In genomic region chr6:117906454-117906904, GRCh38 we compare ENCODE assay signal across 8 cellular contexts. TPM values are rescaled to one million over a fixed set of nuclear protein-coding genes. Genes with fewer than 3 reads are reported as not detected.
DNase-seq lines count a peak whose midpoint lies in the region; ATAC-seq, FAIRE-seq and TF ChIP-seq lines count a peak whose summit lies in the region.

No MANE protein-coding gene starts in this region.

- no peaks in the 10 kb centered on the region for H3K79me2 ChIP-seq in H1 (ENCODE audit: control insufficient read depth in 1 of 2, insufficient read depth in 2 of 2, low read length in 2 of 2)

- ATAC-seq in CD4-positive, alpha-beta T cell (ENCODE audit: poor library complexity): no peak
- ATAC-seq in GM19438 (IDR thresholded peaks at IDR 0.05; ENCODE audit: low read depth, unreplicated experiment) (peak; percentile 6), HG03442 (IDR thresholded peaks at IDR 0.05; ENCODE audit: unreplicated experiment) (peak; percentile 59)

- peak overlapping the region; percentile 94 for H2AFZ ChIP-seq in H1 (ENCODE audit: low read length)

- no peaks in the 10 kb centered on the region for H3K9me3 ChIP-seq in CD4-positive, alpha-beta T cell (ENCODE audit: control insufficient read depth, low read length)
- H3K9me3 ChIP-seq in H1 (ENCODE audit: insufficient read depth in 2 of 2, low read depth in 1 of 2, low read length in 1 of 2): no peaks in the 10 kb centered on the region

- H3K4me3 Mint-ChIP-seq in CD4-positive, alpha-beta T cell: peak overlapping the region; percentile 71

- no peak overlapping the region for H2BK120ac ChIP-seq in H1 (replicated peaks; ENCODE audit: low read depth, low read length)

- no peak overlapping the region for H3K14ac ChIP-seq in H1 (ENCODE audit: insufficient read length)

- peaks cover 0 to 4% (median 0%) of the 10 kb centered on the region in 4 experiments; a peak in 2 of 7 replicates for H3K4me1 ChIP-seq in H1 (replicated peaks in 1 of 4; ENCODE audit: control insufficient read depth in 3 of 4, insufficient read depth in 4 of 4, low read length in 3 of 4)

- no peaks in the 10 kb centered on the region for H3K9me3 Mint-ChIP-seq in CD4-positive, alpha-beta T cell

- DNase-seq in CD4-positive, alpha-beta T cell: no peak
- DNase-seq in H1 (ENCODE audit: low read depth in 1 of 2, low spot score in 2 of 2) (no peak), skeletal muscle cell (ENCODE audit: low read depth) (no peak), RCC 7860 (ENCODE audit: low spot score) (no peak), LoVo (ENCODE audit: low spot score) (no peak), NCI-H2081 treated with DMSO at 0.1 percent for 48 hours (lab: John Stamatoyannopoulos, UW) (no peak)

- FAIRE-seq in H1 (lab: Jason Lieb, UNC): no peak
- FAIRE-seq in RCC 7860 (lab: Jason Lieb, UNC): no peak

- no peaks in the 10 kb centered on the region for H3K36me3 ChIP-seq in H1 (ENCODE audit: control insufficient read depth in 2 of 4, insufficient read depth in 4 of 4, low read length in 3 of 4)

- H4K91ac ChIP-seq in H1 (replicated peaks; ENCODE audit: insufficient read length, low read length): no peak overlapping the region

- no peak overlapping the region for H2BK20ac ChIP-seq in H1 (ENCODE audit: low read length)

- peaks cover 17% of the 10 kb centered on the region for H3K23me2 ChIP-seq in H1 (ENCODE audit: low read depth, low read length)

- H2BK5ac ChIP-seq in H1 (ENCODE audit: low read depth, low read length): no peak overlapping the region

- H4K5ac ChIP-seq in H1 (ENCODE audit: insufficient read length, low read depth, low read length): no peak overlapping the region

- no peak overlapping the region for H4K8ac ChIP-seq in H1 (ENCODE audit: extremely low read depth, insufficient read depth, low read length)

- no peak for TF ChIP-seq EP300 in H1 (IDR thresholded peaks at IDR 0.05; ENCODE audit: borderline replicate concordance in 1 of 2, low read depth in 2 of 2, low read length in 2 of 2)

- H3K4me1 Mint-ChIP-seq in CD4-positive, alpha-beta T cell (ENCODE audit: low read depth): peaks cover 4% of the 10 kb centered on the region

- peak overlapping the region; percentile 50; the same call in 1 of the 2 replicates for H2BK12ac ChIP-seq in H1 (ENCODE audit: low read depth, low read length)

- H3K9ac ChIP-seq in H1 (replicated peaks in 1 of 4; ENCODE audit: extremely low read depth in 1 of 4, low read depth in 3 of 4, low read length in 3 of 4): peak overlapping the region in 1 of 4 experiments; percentile 13; a peak in 1 of 7 replicates

- peak overlapping the region; percentile 78 to 82 for H3K4me2 ChIP-seq in H1 (ENCODE audit: insufficient read depth in 1 of 2, low read depth in 2 of 2, low read length in 2 of 2)

- H3K27me3 ChIP-seq in CD4-positive, alpha-beta T cell (ENCODE audit: control insufficient read depth, insufficient read depth, low read length): peaks cover 64% of the 10 kb centered on the region
- peaks cover 0 to 14% (median 11%) of the 10 kb centered on the region in 4 experiments; a peak in 6 of 7 replicates for H3K27me3 ChIP-seq in H1 (replicated peaks in 1 of 4; ENCODE audit: control insufficient read depth in 3 of 4, extremely low read depth in 1 of 4, insufficient read depth in 3 of 4, low read length in 3 of 4)

- no peak overlapping the region for H3K56ac ChIP-seq in H1 (replicated peaks; ENCODE audit: insufficient read length, low read depth, low read length)

- H3K23ac ChIP-seq in H1 (ENCODE audit: insufficient read length): no peak overlapping the region

- no peak overlapping the region for H3K4ac ChIP-seq in H1 (replicated peaks; ENCODE audit: insufficient read length, low read depth, low read length)

- no peak overlapping the region for H2AK5ac ChIP-seq in H1 (ENCODE audit: low read depth, low read length)

- no peak for TF ChIP-seq CTCF in CD4-positive, alpha-beta T cell (IDR thresholded peaks at IDR 0.05)
- no peak for TF ChIP-seq CTCF in H1 (IDR thresholded peaks at IDR 0.05; ENCODE audit: control extremely low read depth in 1 of 3, insufficient read depth in 1 of 3, low read depth in 1 of 3, low read length in 3 of 3)

- POLR2A ChIA-PET in CD4-positive, alpha-beta T cell (lab: Charles Lee): no interaction called here
- POLR2A ChIA-PET in H1 (lab: Charles Lee; ENCODE audit: partially characterized antibody): interaction anchor here (1.2 kb wide), 1 partner anchor 69 kb away, joined by 4 read pairs; no protein-coding TSS in a partner anchor

- no peak overlapping the region for H3K27ac Mint-ChIP-seq in CD4-positive, alpha-beta T cell

- no peak for TF ChIP-seq RAD21 in H1 (IDR thresholded peaks at IDR 0.05 in 1 of 2, conservative IDR thresholded peaks at IDR 0.05 in 1 of 2; ENCODE audit: low read depth in 2 of 2, low read length in 2 of 2)

- H2BK15ac ChIP-seq in H1 (ENCODE audit: low read length): no peak overlapping the region

- H4K20me1 ChIP-seq in H1 (replicated peaks in 1 of 2; ENCODE audit: control insufficient read depth in 1 of 2, insufficient read depth in 2 of 2, low read length in 2 of 2): peaks cover 0 to 4% of the 10 kb centered on the region in 2 experiments

- peaks cover 70% of the 10 kb centered on the region for H3K27me3 Mint-ChIP-seq in CD4-positive, alpha-beta T cell

- no peaks in the 10 kb centered on the region for H3K36me3 Mint-ChIP-seq in CD4-positive, alpha-beta T cell (ENCODE audit: low read depth)

- H3K79me1 ChIP-seq in H1 (ENCODE audit: low read depth, low read length): no peaks in the 10 kb centered on the region

- TF ChIP-seq POLR2A in H1 (IDR thresholded peaks at IDR 0.05; ENCODE audit: control extremely low read depth in 1 of 2, low read depth in 2 of 2, low read length in 2 of 2): no peak

- no peak overlapping the region; the same call in none of the 2 replicates for H3K18ac ChIP-seq in H1 (ENCODE audit: extremely low read depth, low read length)

- H3K4me3 ChIP-seq in H1 (ENCODE audit: extremely low read depth in 1 of 4, insufficient read depth in 2 of 4, low read depth in 3 of 4, low read length in 4 of 4) (peak overlapping the region; percentile 40 to 72 (median 54)), skeletal muscle cell (ENCODE audit: low read depth, low read length) (peak overlapping the region; percentile 54)

- intact Hi-C loops in CD4-positive, alpha-beta T cell (cut with DNase I, micrococcal nuclease): no loop called here

- 30% methylated on average over 9 of the region's 9 CpGs; no CpG with 5 or more reads in 1 of the 2 experiments for WGBS in H1 (ENCODE audit: extremely low coverage in 1 of 2, insufficient coverage in 1 of 2, insufficient read length in 1 of 2, insufficient replicate concordance in 2 of 2, low coverage in 1 of 2, low lambda C conversion rate in 2 of 2, missing lambda C conversion rate in 1 of 2), 2 experiments

- CTCF ChIA-PET in CD4-positive, alpha-beta T cell (lab: Charles Lee): no interaction called here
- CTCF ChIA-PET in H1 (lab: Charles Lee; ENCODE audit: partially characterized antibody): interaction anchor here (1.0 to 2.4 kb wide), 4 partner anchors 66 to 649 kb away, joined by 3 to 8 read pairs (median 5); no protein-coding TSS in a partner anchor

- H3K27ac ChIP-seq in CD4-positive, alpha-beta T cell (ENCODE audit: low read depth, low read length): no peak overlapping the region
- no peak overlapping the region for H3K27ac ChIP-seq in H1 (ENCODE audit: low read depth, low read length)

TF ChIP-seq in H1, 55 proteins besides CTCF, POLR2A, EP300 and RAD21:
- TF ChIP-seq KDM1A (IDR thresholded peaks at IDR 0.05; ENCODE audit: borderline replicate concordance, low read length): no peak
- no peak for TF ChIP-seq KDM5A (IDR thresholded peaks at IDR 0.05; ENCODE audit: low read length)
- TF ChIP-seq TCF12 (IDR thresholded peaks at IDR 0.05; ENCODE audit: low read depth, low read length): no peak
- no peak for TF ChIP-seq ASH2L (IDR thresholded peaks at IDR 0.05; ENCODE audit: low read length)
- TF ChIP-seq CBX8 (IDR thresholded peaks at IDR 0.05; ENCODE audit: borderline replicate concordance, low read depth, low read length): no peak
- TF ChIP-seq SP2 (IDR thresholded peaks at IDR 0.05; ENCODE audit: low read length): no peak

RNA-seq across cellular contexts. Expression of gene SLC35F1, which starts 0.6 kb away (rescaled TPM):
- total RNA-seq in CD4-positive, alpha-beta T cell: not detected
- 8.3 and 10.0 TPM in 2 replicates for total RNA-seq in H1 (2021; fragmentation: NEBNext Ultra II Directional; extraction: Animal tissue kit (Norgen Biotek cat#: 25700))
- polyA plus RNA-seq in H1 (2011; rRNA removed): 5.4 and 7.0 TPM in 2 replicates
- 5.3 TPM for polyA plus RNA-seq in H1 (2011; cell fraction: cytosol; rRNA removed)
- 2.6 TPM for polyA plus RNA-seq in H1 (2011; cell fraction: nucleus; rRNA removed)
- 3.9 to 6.4 TPM (median 5.4 TPM) in 4 replicates for polyA plus RNA-seq in H1 (2012, experiment 1 of 2)
- polyA plus RNA-seq in H1 (2012, experiment 2 of 2): 1.3 TPM
- 7.4 TPM for polyA plus RNA-seq in H1 (2013, experiment 1 of 2)
- polyA plus RNA-seq in H1 (2013, experiment 2 of 2): 9.3 TPM
- 13.9 and 16.4 TPM in 2 replicates for polyA minus RNA-seq in H1 (2011; rRNA and poly(A)+ RNA removed)
- 7.6 TPM for polyA minus RNA-seq in H1 (2011; cell fraction: cytosol; rRNA and poly(A)+ RNA removed)
- 8.0 TPM for polyA minus RNA-seq in H1 (2011; cell fraction: nucleus; rRNA and poly(A)+ RNA removed)
